Comparison of ENCODE assay signal across 22 cellular contexts in genomic region chr11:117417342-117417741, GRCh38.
"Had no signal": no experiment of that assay in that cellular context is flagged by ENCODE, and none has a peak within 500 bp of the region (broad histone marks: within the 10 kb centered on the region; RNA-seq: fewer than 3 reads in every experiment).

No MANE protein-coding gene starts in this region.

- H3K36me3 ChIP-seq: gastrocnemius medialis, thoracic aorta, uterus had no signal

- H3K4me3 Mint-ChIP-seq: naive thymus-derived CD8-positive, alpha-beta T cell; nephron progenitor cell; stimulated activated naive B cell treated with anti-CD40 and anti-IgM and Interleukin-4, amounts not matched to agents 10 μg/mL and 1 μg/mL and 100 μg/mL, for 72 hours; stimulated activated naive CD8-positive, alpha-beta T cell treated with anti-CD3 and anti-CD28 coated beads, Interleukin-15, Interleukin-2, amounts not matched to agents 100 ng/mL and 50 ng/mL, for 24 hours had no signal

- H3K27me3 ChIP-seq: dorsolateral prefrontal cortex, gastrocnemius medialis, hepatocyte, tibial nerve, upper lobe of left lung, uterus had no signal

- H3K4me3 ChIP-seq: dorsolateral prefrontal cortex, gastrocnemius medialis, hepatocyte, left lung, skin epidermis, thoracic aorta, tibial nerve, upper lobe of left lung, uterus had no signal

- H3K4me1 Mint-ChIP-seq: naive thymus-derived CD8-positive, alpha-beta T cell had no signal

- H3K27ac Mint-ChIP-seq: naive thymus-derived CD8-positive, alpha-beta T cell; nephron progenitor cell; stimulated activated naive B cell treated with anti-CD40 and anti-IgM and Interleukin-4, amounts not matched to agents 10 μg/mL and 1 μg/mL and 100 μg/mL, for 72 hours; stimulated activated naive CD8-positive, alpha-beta T cell treated with anti-CD3 and anti-CD28 coated beads, Interleukin-15, Interleukin-2, amounts not matched to agents 100 ng/mL and 50 ng/mL, for 24 hours had no signal

- H3K79me2 ChIP-seq: hepatocyte had no signal

- H2AFZ ChIP-seq: hepatocyte had no signal

- H3K4me2 ChIP-seq: hepatocyte had no signal

- H3K9me3 ChIP-seq: gastrocnemius medialis, left lung, thoracic aorta, tibial nerve, upper lobe of left lung, uterus had no signal

- ATAC-seq: esophagus mucosa; gastrocnemius medialis; left cardiac atrium; left lung; naive thymus-derived CD8-positive, alpha-beta T cell; stimulated activated naive B cell treated with anti-CD40 and anti-IgM and Interleukin-4, amounts not matched to agents 10 μg/mL and 1 μg/mL and 100 μg/mL, for 72 hours had no signal

- H3K9me3 Mint-ChIP-seq: naive thymus-derived CD8-positive, alpha-beta T cell; nephron progenitor cell; stimulated activated naive B cell treated with anti-CD40 and anti-IgM and Interleukin-4, amounts not matched to agents 10 μg/mL and 1 μg/mL and 100 μg/mL, for 72 hours; stimulated activated naive CD8-positive, alpha-beta T cell treated with anti-CD3 and anti-CD28 coated beads, Interleukin-15, Interleukin-2, amounts not matched to agents 100 ng/mL and 50 ng/mL, for 24 hours had no signal

- H3K27me3 Mint-ChIP-seq: stimulated activated naive CD8-positive, alpha-beta T cell treated with anti-CD3 and anti-CD28 coated beads, Interleukin-15, Interleukin-2, amounts not matched to agents 100 ng/mL and 50 ng/mL, for 24 hours had no signal

- H3K4me1 ChIP-seq: gastrocnemius medialis, left lung, tibial nerve, upper lobe of left lung, uterus had no signal

- H3K27ac ChIP-seq: dorsolateral prefrontal cortex, epithelial cell of prostate, gastrocnemius medialis, hepatocyte, left lung, skin epidermis, thoracic aorta, tibial nerve, upper lobe of left lung, uterus had no signal

- DNase-seq: effector CD4-positive, alpha-beta T cell; foreskin fibroblast; gastrocnemius medialis; left cardiac atrium; mesendoderm; nephron progenitor cell; nucleus accumbens; stimulated activated CD4-positive, alpha-beta T cell treated with anti-CD3 and anti-CD28 coated beads, Interleukin-15, amount 100 ng/mL, for 24 hours; stimulated activated CD4-positive, alpha-beta T cell treated with anti-CD3 and anti-CD28 coated beads, Interleukin-2, amount 100 ng/mL, for 48 hours; stimulated activated naive B cell treated with anti-CD40 and anti-IgM and Interleukin-4, amounts not matched to agents 10 μg/mL and 1 μg/mL and 100 μg/mL, for 72 hours; upper lobe of left lung; uterus had no signal
